In genomic region chr16:57795431-57795878, GRCh38 we compare ENCODE assay signal across 8 cellular contexts. TPM values are rescaled to one million over a fixed set of nuclear protein-coding genes. Genes with fewer than 3 reads are reported as not detected.
DNase-seq lines count a peak whose midpoint lies in the region; FAIRE-seq and TF ChIP-seq lines count a peak whose summit lies in the region.

No MANE protein-coding gene starts in this region.

- no peaks in the 10 kb centered on the region for H3K9me3 ChIP-seq in spleen
- H3K9me3 ChIP-seq in tibial artery = no peaks in the 10 kb centered on the region

- H3K4me1 ChIP-seq in spleen = peaks cover 18 to 52% (median 33%) of the 10 kb centered on the region in 6 donors
- peaks cover 0 to 31% (median 17%) of the 10 kb centered on the region in 4 donors for H3K4me1 ChIP-seq in tibial artery

- FAIRE-seq in frontal cortex (lab: Jason Lieb, UNC) = no peak

- no peak for TF ChIP-seq POLR2A in spleen (IDR thresholded peaks at IDR 0.05)

- H3K27me3 ChIP-seq in spleen (replicated peaks in 1 of 7) (peaks cover 0 to 6% (median 0%) of the 10 kb centered on the region in 7 donors), tibial artery (no peaks in the 10 kb centered on the region)

- H3K4me3 ChIP-seq in spleen (no peak overlapping the region), coronary artery (no peak overlapping the region), tibial artery (no peak overlapping the region)

- WGBS in spleen, 5 donors = 44 to 77% (median 56%) methylated on average over 6 to 9 of the region's 9 CpGs

- peak; percentile 28 for DNase-seq in CD1c-positive myeloid dendritic cell (ENCODE audit: extremely low spot score)
- peak; percentile 64 for DNase-seq in GM19238 (ENCODE audit: insufficient read length, low spot score)
- peak; percentile 82 for DNase-seq in NCI-H2171 treated with DMSO at 0.1 percent for 48 hours (lab: John Stamatoyannopoulos, UW)
- peak; percentile 9 to 29 for DNase-seq in activated CD4-positive, alpha-beta T cell treated with anti-CD3 and anti-CD28 coated beads for 4 hours
- DNase-seq in frontal cortex (ENCODE audit: low spot score in 2 of 2) = peak; percentile 42 to 52
- DNase-seq in spleen = no peak
- no peak for DNase-seq in coronary artery (ENCODE audit: low spot score)
- no peak for DNase-seq in tibial artery

- no peak overlapping the region for H3K27ac ChIP-seq in spleen
- no peak overlapping the region for H3K27ac ChIP-seq in coronary artery
- H3K27ac ChIP-seq in tibial artery = no peak overlapping the region

- H3K36me3 ChIP-seq in spleen = peaks cover 0 to 39% (median 6%) of the 10 kb centered on the region in 6 donors
- peaks cover 8 to 38% (median 36%) of the 10 kb centered on the region in 3 donors for H3K36me3 ChIP-seq in tibial artery

- TF ChIP-seq CTCF in spleen (IDR thresholded peaks at IDR 0.05 in 8 of 11, conservative IDR thresholded peaks at IDR 0.05 in 3 of 11) (peak in 6 of 11 experiments; percentile 18 to 45 (median 37)), coronary artery (IDR thresholded peaks at IDR 0.05) (no peak), tibial artery (IDR thresholded peaks at IDR 0.05) (peak in 1 of 2 experiments; percentile 17)

- intact Hi-C loops in spleen (cut with DNase I; ENCODE audit: low total_unique reads) (no loop called here), tibial artery (cut with DNase I; ENCODE audit: low total_unique reads) (no loop called here)

RNA-seq across cellular contexts. Expression of gene KIFC3, which starts 6.8 kb away (rescaled TPM):
- total RNA-seq in frontal cortex (46.1 TPM), spleen (10 to 100 TPM; 30.3 to 61.5 (median 47.5) TPM)
- polyA plus RNA-seq in spleen = 10 to 100 TPM in 2 of 3 donors, 1 to 10 TPM in 1; 4.6 to 25.2 (median 15.9) TPM

RNA-seq across cellular contexts. Expression of gene KATNB1, which starts 59.9 kb away (rescaled TPM):
- total RNA-seq in frontal cortex (34.6 TPM), spleen (10 to 100 TPM; 15.7 to 23.1 (median 18.2) TPM)
- polyA plus RNA-seq in spleen = 10 to 100 TPM; 10.6 to 14.5 (median 11.2) TPM

Comparison
In these comparisons a context has a peak if more than half of its experiments do, and no peak if none do; other contexts are left out.
1. DNase-seq: peak in CD1c-positive myeloid dendritic cell (single experiment), GM19238 (single experiment), NCI-H2171 treated with DMSO at 0.1 percent for 48 hours (single experiment), activated CD4-positive, alpha-beta T cell treated with anti-CD3 and anti-CD28 coated beads for 4 hours (2 of 2) and frontal cortex (2 of 2); none in spleen (single experiment), coronary artery (single experiment) and tibial artery (0 of 2).